In the genomic region with DNA sequence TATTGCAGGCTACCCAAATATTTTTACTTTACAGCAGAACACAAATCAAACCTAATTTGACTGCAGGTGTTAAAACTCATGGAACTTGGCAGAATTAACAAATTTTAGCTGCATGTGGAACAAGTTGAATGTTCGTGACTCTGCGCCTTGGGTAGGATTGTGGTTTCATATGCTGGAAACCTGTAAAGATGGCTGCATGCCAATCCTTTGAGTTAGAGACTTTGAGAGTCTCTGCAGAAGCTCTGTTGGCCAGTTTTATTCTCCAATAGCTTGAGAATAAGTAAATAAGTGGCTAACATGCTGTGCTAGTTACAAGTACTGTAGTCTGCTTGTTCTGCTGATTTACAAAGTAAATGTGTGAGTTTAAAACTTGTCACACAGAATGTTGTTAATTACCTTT, we compare ENCODE assay signal across 14 cellular contexts.
DNase-seq lines count a peak whose midpoint lies in the region; TF ChIP-seq lines count a peak whose summit lies in the region.
"Had no signal": no experiment of that assay in that cellular context is flagged by ENCODE, and none has a peak within 500 bp of the region (broad histone marks: within the 10 kb centered on the region; RNA-seq: fewer than 3 reads in every experiment).

No MANE protein-coding gene starts in this region.

- H3K9me3 ChIP-seq in hepatocyte (ENCODE audit: low read depth), result no peaks in the 10 kb centered on the region

- WGBS in hepatocyte (ENCODE audit: low lambda C conversion rate, missing lambda C conversion rate), result 88% methylated on average over 2 of the region's 2 CpGs

- H4K20me1 ChIP-seq in hepatocyte (ENCODE audit: insufficient read depth, poor library complexity, severe bottlenecking), result no peaks in the 10 kb centered on the region

- H3K4me3 ChIP-seq in HFF-Myc (replicated peaks; ENCODE audit: low read depth, low read length) (no peak overlapping the region), hepatocyte (no peak overlapping the region)

- no peak overlapping the region for H3K4me3 Mint-ChIP-seq in type B pancreatic cell
- H3K4me3 Mint-ChIP-seq: CD8-positive, alpha-beta memory T cell had no signal

- H3K27ac ChIP-seq in hepatocyte, result no peak overlapping the region
- H3K27ac ChIP-seq: RWPE1 had no signal

- H3K36me3 Mint-ChIP-seq in type B pancreatic cell, result no peaks in the 10 kb centered on the region
- H3K36me3 Mint-ChIP-seq: CD8-positive, alpha-beta memory T cell had no signal

- no peak overlapping the region for H3K4me2 ChIP-seq in hepatocyte

- no peaks in the 10 kb centered on the region for H3K27me3 ChIP-seq in hepatocyte

- H3K4me1 Mint-ChIP-seq in type B pancreatic cell (ENCODE audit: unreplicated experiment), result no peaks in the 10 kb centered on the region

- no peak overlapping the region for H2AFZ ChIP-seq in hepatocyte

- no peaks in the 10 kb centered on the region for H3K79me2 ChIP-seq in hepatocyte

- TF ChIP-seq CTCF in HFF-Myc (IDR thresholded peaks at IDR 0.05; ENCODE audit: low read depth, low read length, missing control alignments) (no peak), hepatocyte (IDR thresholded peaks at IDR 0.05; ENCODE audit: poor library complexity) (no peak), type B pancreatic cell (conservative IDR thresholded peaks at IDR 0.05) (no peak)

- peaks cover 2% of the 10 kb centered on the region for H3K4me1 ChIP-seq in hepatocyte (ENCODE audit: insufficient read depth)

- no peaks in the 10 kb centered on the region for H3K9me2 ChIP-seq in hepatocyte (replicated peaks; ENCODE audit: insufficient read depth)

- H3K27me3 Mint-ChIP-seq in type B pancreatic cell, result peaks cover 18% of the 10 kb centered on the region

- peak; percentile 10 for DNase-seq in NCI-H2107 (lab: John Stamatoyannopoulos, UW)
- no peak for DNase-seq in NCI-H2107 treated with DMSO at 0.1 percent for 48 hours (lab: John Stamatoyannopoulos, UW; ENCODE audit: unreplicated experiment)
- DNase-seq in HFF-Myc (ENCODE audit: extremely low read depth, low read depth), result peak; percentile 14
- DNase-seq in RPMI8226, result peak; percentile 94
- DNase-seq in hepatocyte (ENCODE audit: low spot score), result peak; percentile 12
- no peak for DNase-seq in NCI-H187 treated with DMSO at 0.1 percent for 48 hours (lab: John Stamatoyannopoulos, UW)
- no peak for DNase-seq in NCI-H226
- no peak for DNase-seq in type B pancreatic cell (ENCODE audit: extremely low spot score, unreplicated experiment)
- DNase-seq: 8988T; aorta; CD8-positive, alpha-beta memory T cell; effector CD4-positive, alpha-beta T cell had no signal

- no peaks in the 10 kb centered on the region for H3K36me3 ChIP-seq in hepatocyte (replicated peaks; ENCODE audit: insufficient read depth, low read depth)

- H3K27ac Mint-ChIP-seq in type B pancreatic cell, result no peak overlapping the region
- H3K27ac Mint-ChIP-seq: progenitor cell of endocrine pancreas had no signal

- H3K9me3 Mint-ChIP-seq in type B pancreatic cell, result peaks cover 7% of the 10 kb centered on the region
- H3K9me3 Mint-ChIP-seq: CD8-positive, alpha-beta memory T cell had no signal

Comparison
In these comparisons a context has a peak if more than half of its experiments do, and no peak if none do; other contexts are left out.
1. DNase-seq: peak in NCI-H2107 (single experiment), HFF-Myc (single experiment), RPMI8226 (single experiment) and hepatocyte (single experiment); none in NCI-H2107 treated with DMSO at 0.1 percent for 48 hours (single experiment), NCI-H187 treated with DMSO at 0.1 percent for 48 hours (single experiment), NCI-H226 (single experiment) and type B pancreatic cell (single experiment).